ENCODE assay signal across 10 cellular contexts in the genomic region with DNA sequence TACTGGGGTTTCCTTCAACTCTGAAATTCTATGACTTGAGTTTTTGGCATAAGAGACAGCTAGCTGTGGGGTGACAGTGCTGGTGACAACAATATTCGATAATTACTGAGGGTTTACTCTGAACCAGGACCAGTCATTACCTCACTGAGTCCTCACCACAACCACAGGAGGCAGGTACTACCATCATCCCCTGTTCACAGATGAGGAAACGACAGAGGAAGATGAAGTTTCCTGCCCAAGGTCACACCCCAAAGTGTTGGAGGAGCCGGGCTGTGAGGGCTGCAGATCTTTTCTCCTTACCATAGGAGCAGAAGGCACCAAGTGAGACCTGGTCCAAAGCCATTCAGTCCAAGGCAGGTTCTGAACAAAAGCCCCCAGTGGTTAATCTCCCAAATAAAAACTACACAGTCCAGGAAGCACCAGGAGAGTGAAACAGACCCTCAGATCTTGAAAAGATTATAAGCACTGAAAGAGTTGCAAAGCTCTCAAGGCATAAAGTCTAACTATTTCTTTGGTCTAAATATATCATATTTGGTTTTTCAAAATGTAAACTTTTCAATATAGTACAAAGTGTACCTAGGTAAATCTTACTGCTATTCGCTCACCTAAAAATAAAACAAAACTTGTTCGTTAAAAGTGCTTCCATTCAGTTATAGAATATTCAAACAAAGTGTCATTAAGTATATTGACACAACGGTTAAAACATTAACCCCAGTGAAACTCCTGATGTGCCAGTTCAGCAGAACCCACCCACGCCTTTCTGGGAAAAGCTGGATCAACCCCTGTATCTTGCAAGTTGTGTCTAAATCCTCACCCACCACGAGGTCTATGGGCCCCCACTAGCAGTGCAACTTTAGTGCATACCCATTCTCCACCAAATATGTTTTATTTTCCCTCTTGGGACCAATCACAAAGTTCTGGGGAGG.
DNase-seq lines count a peak whose midpoint lies in the region; ATAC-seq, FAIRE-seq and TF ChIP-seq lines count a peak whose summit lies in the region.
"Had no signal": no experiment of that assay in that cellular context is flagged by ENCODE, and none has a peak within 500 bp of the region (broad histone marks: within the 10 kb centered on the region; RNA-seq: fewer than 3 reads in every experiment).

No MANE protein-coding gene starts in this region.

- no peak for FAIRE-seq in RCC 7860 (lab: Jason Lieb, UNC)

- ATAC-seq in GM18858 (IDR thresholded peaks at IDR 0.05; ENCODE audit: unreplicated experiment) (peak; percentile 30), GM21619 (IDR thresholded peaks at IDR 0.05; ENCODE audit: unreplicated experiment) (peak; percentile 32), naive B cell (ENCODE audit: low read depth in 2 of 2) (peak; percentile 12 to 13)

- no peaks in the 10 kb centered on the region for H3K36me3 ChIP-seq in left ventricle myocardium inferior

- intact Hi-C loops in left ventricle myocardium inferior (cut with micrococcal nuclease): no loop called here

- no peaks in the 10 kb centered on the region for H3K36me3 Mint-ChIP-seq in T-helper 1 cell treated with Interleukin-12 subunit alpha and Interleukin-12 subunit beta and Interleukin-4 antibody, amounts not matched to agents 30 μg/mL and 1 μg/mL, for 36 hours (ENCODE audit: low read depth)
- H3K36me3 Mint-ChIP-seq in naive B cell: no peaks in the 10 kb centered on the region
- no peaks in the 10 kb centered on the region for H3K36me3 Mint-ChIP-seq in chondrocyte (ENCODE audit: low read depth)

- H3K27ac Mint-ChIP-seq in T-helper 1 cell treated with Interleukin-12 subunit alpha and Interleukin-12 subunit beta and Interleukin-4 antibody, amounts not matched to agents 30 μg/mL and 1 μg/mL, for 36 hours: peak overlapping the region; percentile 78
- H3K27ac Mint-ChIP-seq in naive B cell (peak overlapping the region; percentile 50 to 82 (median 69)), chondrocyte (ENCODE audit: unreplicated experiment) (no peak overlapping the region)

- no peak for TF ChIP-seq CTCF in left ventricle myocardium inferior (IDR thresholded peaks at IDR 0.05; ENCODE audit: borderline replicate concordance)
- TF ChIP-seq CTCF in chondrocyte (IDR thresholded peaks at IDR 0.05): no peak

- peak overlapping the region; percentile 46 for H3K4me3 Mint-ChIP-seq in T-helper 1 cell treated with Interleukin-12 subunit alpha and Interleukin-12 subunit beta and Interleukin-4 antibody, amounts not matched to agents 30 μg/mL and 1 μg/mL, for 36 hours
- peak overlapping the region in 7 of 8 donors; percentile 19 to 90 (median 58) for H3K4me3 Mint-ChIP-seq in naive B cell
- no peak overlapping the region for H3K4me3 Mint-ChIP-seq in chondrocyte (ENCODE audit: unreplicated experiment)

- DNase-seq in naive B cell: peak; percentile 47
- no peak for DNase-seq in NCI-H146 (lab: John Stamatoyannopoulos, UW)
- no peak for DNase-seq in left ventricle myocardium inferior
- DNase-seq in RCC 7860 (ENCODE audit: low spot score): no peak
- no peak for DNase-seq in chondrocyte (ENCODE audit: low spot score)
- DNase-seq: GOT3, SW 1271 had no signal

- H3K27ac ChIP-seq in left ventricle myocardium inferior (replicated peaks): no peak overlapping the region

- no peak overlapping the region for H3K4me3 ChIP-seq in left ventricle myocardium inferior

- peaks cover 17% of the 10 kb centered on the region for H3K27me3 Mint-ChIP-seq in T-helper 1 cell treated with Interleukin-12 subunit alpha and Interleukin-12 subunit beta and Interleukin-4 antibody, amounts not matched to agents 30 μg/mL and 1 μg/mL, for 36 hours (ENCODE audit: low read depth)
- H3K27me3 Mint-ChIP-seq in naive B cell (no peaks in the 10 kb centered on the region), chondrocyte (ENCODE audit: low read depth) (peaks cover 31% of the 10 kb centered on the region)

- no peaks in the 10 kb centered on the region for H3K27me3 ChIP-seq in left ventricle myocardium inferior (ENCODE audit: low read depth)

- H3K4me1 ChIP-seq in left ventricle myocardium inferior: no peaks in the 10 kb centered on the region

- no peaks in the 10 kb centered on the region for H3K9me3 Mint-ChIP-seq in T-helper 1 cell treated with Interleukin-12 subunit alpha and Interleukin-12 subunit beta and Interleukin-4 antibody, amounts not matched to agents 30 μg/mL and 1 μg/mL, for 36 hours
- H3K9me3 Mint-ChIP-seq in naive B cell (no peaks in the 10 kb centered on the region), chondrocyte (ENCODE audit: low read depth) (no peaks in the 10 kb centered on the region)

- no peaks in the 10 kb centered on the region for H3K9me3 ChIP-seq in left ventricle myocardium inferior (replicated peaks)

- peaks cover 18% of the 10 kb centered on the region for H3K4me1 Mint-ChIP-seq in T-helper 1 cell treated with Interleukin-12 subunit alpha and Interleukin-12 subunit beta and Interleukin-4 antibody, amounts not matched to agents 30 μg/mL and 1 μg/mL, for 36 hours (ENCODE audit: low read depth)
- peaks cover 64 to 98% (median 85%) of the 10 kb centered on the region in 3 donors for H3K4me1 Mint-ChIP-seq in naive B cell
- H3K4me1 Mint-ChIP-seq in chondrocyte (ENCODE audit: low read depth): peaks cover 4% of the 10 kb centered on the region
